ENCODE assay signal across 8 cellular contexts in genomic region chr22:37639070-37639760, GRCh38. TPM values are rescaled to one million over a fixed set of nuclear protein-coding genes. Genes with fewer than 3 reads are reported as not detected.
A peak's percentile ranks its signal among the peaks of the same experiment; 100 is the strongest.
DNase-seq lines count a peak whose midpoint lies in the region; ATAC-seq and TF ChIP-seq lines count a peak whose summit lies in the region.

A gene with protein sequence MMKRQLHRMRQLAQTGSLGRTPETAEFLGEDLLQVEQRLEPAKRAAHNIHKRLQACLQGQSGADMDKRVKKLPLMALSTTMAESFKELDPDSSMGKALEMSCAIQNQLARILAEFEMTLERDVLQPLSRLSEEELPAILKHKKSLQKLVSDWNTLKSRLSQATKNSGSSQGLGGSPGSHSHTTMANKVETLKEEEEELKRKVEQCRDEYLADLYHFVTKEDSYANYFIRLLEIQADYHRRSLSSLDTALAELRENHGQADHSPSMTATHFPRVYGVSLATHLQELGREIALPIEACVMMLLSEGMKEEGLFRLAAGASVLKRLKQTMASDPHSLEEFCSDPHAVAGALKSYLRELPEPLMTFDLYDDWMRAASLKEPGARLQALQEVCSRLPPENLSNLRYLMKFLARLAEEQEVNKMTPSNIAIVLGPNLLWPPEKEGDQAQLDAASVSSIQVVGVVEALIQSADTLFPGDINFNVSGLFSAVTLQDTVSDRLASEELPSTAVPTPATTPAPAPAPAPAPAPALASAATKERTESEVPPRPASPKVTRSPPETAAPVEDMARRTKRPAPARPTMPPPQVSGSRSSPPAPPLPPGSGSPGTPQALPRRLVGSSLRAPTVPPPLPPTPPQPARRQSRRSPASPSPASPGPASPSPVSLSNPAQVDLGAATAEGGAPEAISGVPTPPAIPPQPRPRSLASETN (plus strand): TSS chr22:37639669. CDS start chr22:37639788, 119 bp downstream.

- peak within 1 kb of the TSS; percentile 65 for H3K4me3 ChIP-seq in SJCRH30
- H3K4me3 ChIP-seq in adipocyte (ENCODE audit: low read length) = peak within 1 kb of the TSS; percentile 78
- H3K4me3 ChIP-seq in iPS DF 6.9 (ENCODE audit: low read length) = peak within 1 kb of the TSS; percentile 81; the same call in 1 of the 2 replicates
- peak within 1 kb of the TSS; percentile 82 for H3K4me3 ChIP-seq in smooth muscle cell

- no peaks in the 10 kb centered on the region for H3K9me3 ChIP-seq in SJCRH30 (replicated peaks)
- H3K9me3 ChIP-seq in adipocyte (ENCODE audit: control insufficient read depth, low read length) = no peaks in the 10 kb centered on the region
- no peaks in the 10 kb centered on the region for H3K9me3 ChIP-seq in iPS DF 6.9 (ENCODE audit: control insufficient read depth, insufficient read depth, low read length)
- H3K9me3 ChIP-seq in smooth muscle cell (replicated peaks; ENCODE audit: low read depth) = no peaks in the 10 kb centered on the region

- DNase-seq in 8988T (peak; percentile 70), GM13977 (ENCODE audit: low spot score) (peak; percentile 87), SJCRH30 (peak; percentile 53 to 64), adipocyte (ENCODE audit: low read depth) (peak; percentile 74), iPS DF 6.9 (ENCODE audit: low read depth, low spot score) (no peak), smooth muscle cell (lab: John Stamatoyannopoulos, UW; ENCODE audit: unreplicated experiment) (no peak)

- H3K27ac ChIP-seq in SJCRH30 = no peak within 1 kb of the TSS
- H3K27ac ChIP-seq in iPS DF 6.9 (ENCODE audit: low read length) = no peak within 1 kb of the TSS
- peak within 1 kb of the TSS; percentile 34 for H3K27ac ChIP-seq in smooth muscle cell (ENCODE audit: low read depth)

- TF ChIP-seq CTCF in GM13977 (IDR thresholded peaks at IDR 0.05; ENCODE audit: extremely low read depth, insufficient read depth, missing control alignments) = peak; percentile 6
- TF ChIP-seq CTCF in smooth muscle cell (IDR thresholded peaks at IDR 0.05; ENCODE audit: borderline replicate concordance, insufficient read depth, poor library complexity, severe bottlenecking) = no peak

- no CpG with 5 or more reads among the region's 57 CpGs for WGBS in iPS DF 6.9 (ENCODE audit: insufficient coverage, insufficient read length)
- WGBS in smooth muscle cell (ENCODE audit: low lambda C conversion rate) = 7% methylated on average over 40 of the region's 57 CpGs

- peak within 1 kb of the TSS; percentile 66 for H2AFZ ChIP-seq in smooth muscle cell (ENCODE audit: low read depth)

- in situ Hi-C loops in GM13977 (cut with MboI; ENCODE audit: low pct_unique_long_range_greater_than_20kb, low sequenced_read_pairs, unreplicated experiment) = no loop called here

- H3K27me3 ChIP-seq in SJCRH30 (no peaks in the 10 kb centered on the region), adipocyte (replicated peaks; ENCODE audit: control insufficient read depth, insufficient read depth, low read length) (no peaks in the 10 kb centered on the region), iPS DF 6.9 (ENCODE audit: control insufficient read depth, insufficient read depth, low read length) (no peaks in the 10 kb centered on the region), smooth muscle cell (ENCODE audit: low read depth) (no peaks in the 10 kb centered on the region)

- H3K36me3 ChIP-seq in SJCRH30 (no peaks in the 10 kb centered on the region), adipocyte (ENCODE audit: control insufficient read depth, insufficient read depth, low read length, severe bottlenecking) (no peaks in the 10 kb centered on the region), iPS DF 6.9 (ENCODE audit: control insufficient read depth, insufficient read depth, low read length) (peaks cover 8% of the 10 kb centered on the region), smooth muscle cell (ENCODE audit: low read depth) (no peaks in the 10 kb centered on the region)

- H3K4me1 ChIP-seq in SJCRH30 (peaks cover 44% of the 10 kb centered on the region), adipocyte (ENCODE audit: control insufficient read depth, insufficient read depth, low read length) (peaks cover 46% of the 10 kb centered on the region), iPS DF 6.9 (ENCODE audit: control insufficient read depth, insufficient read depth, low read length) (peaks cover 1% of the 10 kb centered on the region; the same call in 1 of the 2 replicates), smooth muscle cell (ENCODE audit: low read depth) (peaks cover 27% of the 10 kb centered on the region)

- peaks cover 7% of the 10 kb centered on the region for H4K20me1 ChIP-seq in smooth muscle cell (ENCODE audit: low read depth)

- H3K9ac ChIP-seq in adipocyte (ENCODE audit: low read length) (peak within 1 kb of the TSS; percentile 75), smooth muscle cell (ENCODE audit: low read depth) (peak within 1 kb of the TSS; percentile 79)

- H3K4me2 ChIP-seq in smooth muscle cell = peak within 1 kb of the TSS; percentile 94

- peaks cover 25% of the 10 kb centered on the region for H3F3A ChIP-seq in smooth muscle cell (ENCODE audit: low read depth)

- no peak for ATAC-seq in GM19455 (IDR thresholded peaks at IDR 0.05; ENCODE audit: unreplicated experiment)
- ATAC-seq in GM18868 (IDR thresholded peaks at IDR 0.05; ENCODE audit: unreplicated experiment) = no peak

- peaks cover 13% of the 10 kb centered on the region for H3K79me2 ChIP-seq in smooth muscle cell (ENCODE audit: low read depth)

RNA-seq across cellular contexts. Expression of the gene that starts here (rescaled TPM):
- total RNA-seq in SJCRH30 (2014; rRNA removed; shearing (Covaris generic)) = 6.1 and 6.3 TPM in 2 replicates
- 20.4 and 26.6 TPM in 2 replicates for total RNA-seq in smooth muscle cell
- 16.6 and 33.7 TPM in 2 replicates for polyA plus RNA-seq in smooth muscle cell

Comparison
In these comparisons a context has a peak if more than half of its experiments do, and no peak if none do; other contexts are left out.
1. DNase-seq: peak in 8988T (single experiment), GM13977 (single experiment), SJCRH30 (2 of 2) and adipocyte (single experiment); none in iPS DF 6.9 (single experiment) and smooth muscle cell (single experiment).
2. Peak in every context shown above with its lines, with median percentiles within 50 percentile points of each other: H3K4me3 ChIP-seq.